ENCODE assay signal across 13 cellular contexts in the genomic region with DNA sequence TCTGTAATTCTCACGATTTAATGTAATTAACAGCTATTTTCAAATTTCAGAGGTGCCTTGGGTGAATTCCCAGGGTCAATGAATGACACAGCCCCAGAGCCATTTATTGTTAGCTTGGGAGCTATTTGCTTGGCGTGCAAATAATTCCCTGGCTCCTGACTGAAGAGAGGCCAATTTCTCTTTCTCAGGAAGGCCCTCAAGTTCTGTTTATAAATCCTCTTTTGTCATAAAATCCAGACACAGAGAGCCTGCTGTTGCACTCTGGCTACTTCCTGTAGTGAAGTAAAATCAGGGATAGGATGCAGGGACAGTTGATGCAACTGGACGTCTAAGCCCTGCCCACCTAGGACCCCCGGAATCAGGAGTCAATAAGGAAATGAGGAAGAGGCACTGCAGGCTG.
DNase-seq lines count a peak whose midpoint lies in the region; ATAC-seq and TF ChIP-seq lines count a peak whose summit lies in the region.
"Had no signal": no experiment of that assay in that cellular context is flagged by ENCODE, and none has a peak within 500 bp of the region (broad histone marks: within the 10 kb centered on the region; RNA-seq: fewer than 3 reads in every experiment).

No MANE protein-coding gene starts in this region.

- DNase-seq in GM03348 (ENCODE audit: low spot score) (peak; percentile 33), WERI-Rb-1 (no peak), glutamatergic neuron (no peak), NCI-H1930 (lab: John Stamatoyannopoulos, UW) (no peak), testis (no peak)
- DNase-seq: activated T-cell treated with anti-CD3 and anti-CD28 coated beads, Interleukin-2, amount 50 U/mL, for 48 hours; NCI-H748 treated with DMSO at 0.1 percent for 48 hours; small intestine; stimulated activated naive CD4-positive, alpha-beta T cell had no signal

- H3K27ac ChIP-seq in WERI-Rb-1: peak overlapping the region; percentile 91
- H3K27ac ChIP-seq in skin epidermis: peak overlapping the region in 20 of 21 experiments; percentile 77 to 97 (median 87)
- H3K27ac ChIP-seq in testis: peak overlapping the region in 1 of 2 donors; percentile 81

- no peak for TF ChIP-seq CTCF in WERI-Rb-1 (IDR thresholded peaks at IDR 0.05; ENCODE audit: low read depth, low read length)
- TF ChIP-seq CTCF in glutamatergic neuron (IDR thresholded peaks at IDR 0.05; ENCODE audit: partially characterized antibody, unreplicated experiment): no peak
- TF ChIP-seq CTCF in testis (IDR thresholded peaks at IDR 0.05): no peak

- peaks cover 23% of the 10 kb centered on the region for H3K4me1 ChIP-seq in testis

- intact Hi-C loops in testis (cut with DNase I; ENCODE audit: low total_unique reads): no loop called here

- peaks cover 5% of the 10 kb centered on the region for H3K27me3 Mint-ChIP-seq in glutamatergic neuron (ENCODE audit: unreplicated experiment)

- H3K9me3 ChIP-seq in WERI-Rb-1 (ENCODE audit: severe bottlenecking) (no peaks in the 10 kb centered on the region), testis (no peaks in the 10 kb centered on the region)

- no peaks in the 10 kb centered on the region for H3K36me3 Mint-ChIP-seq in glutamatergic neuron (ENCODE audit: unreplicated experiment)

- peak overlapping the region; percentile 95 for H3K27ac Mint-ChIP-seq in glutamatergic neuron (ENCODE audit: unreplicated experiment)
- H3K27ac Mint-ChIP-seq: dendritic cell treated with granulocyte-macrophage colony-stimulating factor and Interleukin-4, amounts not matched to agents 40 ng/mL and 50 ng/mL, for 4 days had no signal

- no peak overlapping the region for H3K4me3 Mint-ChIP-seq in glutamatergic neuron (ENCODE audit: unreplicated experiment)
- H3K4me3 Mint-ChIP-seq: dendritic cell treated with granulocyte-macrophage colony-stimulating factor and Interleukin-4, amounts not matched to agents 40 ng/mL and 50 ng/mL, for 4 days had no signal

- H3K9me3 Mint-ChIP-seq in glutamatergic neuron (ENCODE audit: unreplicated experiment): peaks cover 3% of the 10 kb centered on the region
- H3K9me3 Mint-ChIP-seq: dendritic cell treated with granulocyte-macrophage colony-stimulating factor and Interleukin-4, amounts not matched to agents 40 ng/mL and 50 ng/mL, for 4 days had no signal

- H3K4me3 ChIP-seq in WERI-Rb-1 (ENCODE audit: low read depth, low read length): no peak overlapping the region
- no peak overlapping the region for H3K4me3 ChIP-seq in skin epidermis
- H3K4me3 ChIP-seq in testis: no peak overlapping the region

- ATAC-seq in GM19351 (IDR thresholded peaks at IDR 0.05; ENCODE audit: unreplicated experiment) (no peak), GM18861 (IDR thresholded peaks at IDR 0.05; ENCODE audit: unreplicated experiment) (no peak)

- H3K4me1 Mint-ChIP-seq in glutamatergic neuron (ENCODE audit: low read depth, unreplicated experiment): peaks cover 37% of the 10 kb centered on the region

- WGBS in testis, 2 donors: 47 to 49% methylated on average over 4 of the region's 4 CpGs

- H3K36me3 ChIP-seq in WERI-Rb-1: no peaks in the 10 kb centered on the region
- no peaks in the 10 kb centered on the region for H3K36me3 ChIP-seq in testis (ENCODE audit: low read depth, missing control alignments)

- no peak for TF ChIP-seq POLR2A in testis (IDR thresholded peaks at IDR 0.05)

- H3K27me3 ChIP-seq in WERI-Rb-1 (ENCODE audit: insufficient read depth, low read depth, severe bottlenecking): no peaks in the 10 kb centered on the region
- H3K27me3 ChIP-seq in testis: no peaks in the 10 kb centered on the region
